8 cellular contexts compared by ENCODE assay signal in genomic region chr11:64850979-64851567, GRCh38. TPM values are rescaled to one million over a fixed set of nuclear protein-coding genes. Genes with fewer than 3 reads are reported as not detected.
DNase-seq lines count a peak whose midpoint lies in the region; ATAC-seq and TF ChIP-seq lines count a peak whose summit lies in the region.

No MANE protein-coding gene starts in this region.

- H3K9ac ChIP-seq in BLaER1 treated with 17β-estradiol and CSF1 and Interleukin-3, amounts not matched to agents 10 nM and 100 nM = peak overlapping the region in 10 of 11 experiments; percentile 20 to 88 (median 53); a peak in 17 of 22 replicates

- 0 out of 2 replicates have a peak overlapping the region, but pooled peaks have one; percentile 65 for H3K27ac Mint-ChIP-seq in WTC11

- peaks cover 11 to 42% (median 34%) of the 10 kb centered on the region in 11 experiments for H3K36me3 ChIP-seq in BLaER1 treated with 17β-estradiol and CSF1 and Interleukin-3, amounts not matched to agents 10 nM and 100 nM

- H3K9me3 ChIP-seq in BLaER1 treated with 17β-estradiol and CSF1 and Interleukin-3, amounts not matched to agents 10 nM and 100 nM (replicated peaks in 1 of 11) = no peaks in the 10 kb centered on the region

- H3K4me2 ChIP-seq in BLaER1 treated with 17β-estradiol and CSF1 and Interleukin-3, amounts not matched to agents 10 nM and 100 nM = peak overlapping the region; percentile 93 to 100 (median 98)

- POLR2A ChIA-PET in WTC11 (lab: Charles Lee) = interaction anchor here (0.5 to 0.9 kb wide), 2 partner anchors 26 to 65 kb away, joined by 3 read pairs; no protein-coding TSS in a partner anchor

- H3K27me3 ChIP-seq in BLaER1 treated with 17β-estradiol and CSF1 and Interleukin-3, amounts not matched to agents 10 nM and 100 nM = no peaks in the 10 kb centered on the region

- no peaks in the 10 kb centered on the region for H3K36me3 Mint-ChIP-seq in WTC11

- no peak for TF ChIP-seq CTCF in WTC11 (IDR thresholded peaks at IDR 0.05)

- peaks cover 89 to 96% (median 90%) of the 10 kb centered on the region in 10 experiments for H3K4me1 ChIP-seq in BLaER1 treated with 17β-estradiol and CSF1 and Interleukin-3, amounts not matched to agents 10 nM and 100 nM

- H3K27ac ChIP-seq in BLaER1 treated with 17β-estradiol and CSF1 and Interleukin-3, amounts not matched to agents 10 nM and 100 nM = peak overlapping the region in 10 of 11 experiments; percentile 5 to 98 (median 62); a peak in 17 of 22 replicates

- DNase-seq in WTC11 (ENCODE audit: low spot score) (peak; percentile 58), iPS-NIHi7 (ENCODE audit: extremely low spot score) (peak; percentile 56), NCI-H2081 treated with DMSO at 0.1 percent for 48 hours (lab: John Stamatoyannopoulos, UW) (no peak), retina (no peak), A172 (ENCODE audit: low spot score) (no peak)

- peak; percentile 67 for ATAC-seq in GM19025 (IDR thresholded peaks at IDR 0.05; ENCODE audit: low read depth, unreplicated experiment)
- peak; percentile 40 for ATAC-seq in HG03060 (IDR thresholded peaks at IDR 0.05; ENCODE audit: low read depth, unreplicated experiment)
- peak; percentile 9 for ATAC-seq in WTC11

- peak overlapping the region in 4 of 10 experiments; percentile 23 to 43 (median 30); a peak in 6 of 20 replicates for H3K4me3 ChIP-seq in BLaER1 treated with 17β-estradiol and CSF1 and Interleukin-3, amounts not matched to agents 10 nM and 100 nM

- no peaks in the 10 kb centered on the region for H3K9me3 Mint-ChIP-seq in WTC11

- no peak overlapping the region for H3K4me3 Mint-ChIP-seq in WTC11

- H3K4me1 Mint-ChIP-seq in WTC11 = peaks cover 22% of the 10 kb centered on the region

- peaks cover 16 to 53% (median 39%) of the 10 kb centered on the region in 11 experiments; a peak in 20 of 22 replicates for H4K20me1 ChIP-seq in BLaER1 treated with 17β-estradiol and CSF1 and Interleukin-3, amounts not matched to agents 10 nM and 100 nM

- H3K27me3 Mint-ChIP-seq in WTC11 (ENCODE audit: low read depth) = no peaks in the 10 kb centered on the region

- CTCF ChIA-PET in WTC11 (lab: Charles Lee) = interaction anchor here (0.7 to 12.5 kb wide), 6 partner anchors 11 to 261 kb away, joined by 3 to 372 read pairs (median 34); partner anchors contain the start of genes BATF2, EHD1 and TM7SF2

TF ChIP-seq in WTC11, 78 proteins besides CTCF, POLR2A, EP300 and RAD21:
- TF ChIP-seq E2F5 (CRISPR knock-in tag; IDR thresholded peaks at IDR 0.05) (no peak), ZNF219 (CRISPR knock-in tag; IDR thresholded peaks at IDR 0.05; ENCODE audit: borderline replicate concordance) (no peak), ZNF423 (CRISPR knock-in tag; IDR thresholded peaks at IDR 0.05) (peak; percentile 88), ZNF263 (CRISPR knock-in tag; IDR thresholded peaks at IDR 0.05; ENCODE audit: low read depth) (peak; percentile 45; the same call in 1 of the 2 replicates), ERG (CRISPR knock-in tag; IDR thresholded peaks at IDR 0.05) (no peak), HMGXB4 (CRISPR knock-in tag; IDR thresholded peaks at IDR 0.05) (0 out of 2 replicates have a peak, but pooled peaks have one; percentile 45), NFATC4 (CRISPR knock-in tag; IDR thresholded peaks at IDR 0.05) (no peak), SOX15 (CRISPR knock-in tag; IDR thresholded peaks at IDR 0.05) (no peak)

RNA-seq across cellular contexts. Expression of gene CDC42BPG, which starts 6.6 kb away (rescaled TPM):
- total RNA-seq in WTC11 (2021) = 14.9 to 21.6 TPM (median 17.3 TPM) in 3 replicates
- total RNA-seq in A172 (2014; rRNA removed; shearing (Covaris generic)) = 3.7 and 4.1 TPM in 2 replicates

RNA-seq across cellular contexts. Expression of gene EHD1, which starts 27.3 kb away (rescaled TPM):
- total RNA-seq in WTC11 (2021) = 29.9 to 38.1 TPM (median 35.2 TPM) in 3 replicates
- 81.4 and 117 TPM in 2 replicates for total RNA-seq in A172 (2014; rRNA removed; shearing (Covaris generic))

RNA-seq across cellular contexts. Expression of gene MEN1, which starts 40.7 kb away (rescaled TPM):
- total RNA-seq in WTC11 (2021) = 47.1 to 53.3 TPM (median 51.2 TPM) in 3 replicates
- 14.3 and 15.0 TPM in 2 replicates for total RNA-seq in A172 (2014; rRNA removed; shearing (Covaris generic))

RNA-seq across cellular contexts. Expression of gene MAP4K2, which starts 48.1 kb away (rescaled TPM):
- 24.5 to 31.6 TPM (median 28.3 TPM) in 3 replicates for total RNA-seq in WTC11 (2021)
- total RNA-seq in A172 (2014; rRNA removed; shearing (Covaris generic)) = 30.8 and 40.5 TPM in 2 replicates

Comparison
In these comparisons a context has a peak if more than half of its experiments do, and no peak if none do; other contexts are left out.
1. ATAC-seq: peak in every context shown above with its lines; median percentile 67 in GM19025; 40 in HG03060; 9 in WTC11.
2. DNase-seq: peak in WTC11 (single experiment) and iPS-NIHi7 (single experiment); none in NCI-H2081 treated with DMSO at 0.1 percent for 48 hours (single experiment), retina (single experiment) and A172 (single experiment).